Comparison of ENCODE assay signal across 1 cellular context in the genomic region with DNA sequence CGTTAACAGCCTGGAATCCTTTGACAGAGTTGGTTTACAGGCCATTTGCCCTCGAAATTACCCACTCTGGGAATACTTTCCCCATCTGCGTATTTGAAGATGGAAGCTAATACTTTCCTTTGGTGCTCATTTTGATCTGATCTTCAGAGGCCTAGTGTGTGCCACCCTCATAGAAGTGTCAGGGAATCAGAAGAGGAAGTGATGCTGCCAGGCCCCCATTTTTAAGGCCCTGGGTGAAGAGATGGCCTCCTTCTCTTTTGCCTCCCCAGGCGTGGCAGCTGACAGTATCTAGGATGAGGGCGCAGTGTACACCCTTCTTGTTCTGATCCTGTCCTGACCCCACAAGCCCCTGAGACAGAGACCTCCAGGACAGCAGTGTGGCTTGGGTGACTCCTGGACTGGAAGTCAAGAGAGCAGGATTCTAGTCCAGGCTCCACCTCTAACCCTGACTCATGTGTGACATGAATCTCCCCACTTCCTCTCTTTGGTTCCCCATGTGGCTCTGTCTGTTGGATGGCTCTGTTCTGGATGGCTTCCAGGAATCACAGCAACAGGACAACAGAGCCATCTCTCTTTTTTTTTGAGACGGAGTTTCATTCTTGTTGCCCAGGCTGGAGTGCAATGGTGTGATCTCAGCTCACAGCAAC.
TF ChIP-seq lines count a peak whose summit lies in the region.

No MANE protein-coding gene starts in this region.

TF ChIP-seq in GM23338, 12 proteins besides CTCF, POLR2A, EP300 and RAD21 (continued from another document):
- TF ChIP-seq ZNF462 (CRISPR knock-in tag; IDR thresholded peaks at IDR 0.05): no peak
- TF ChIP-seq CREB1 (CRISPR knock-in tag; IDR thresholded peaks at IDR 0.05; ENCODE audit: low read depth): no peak
- no peak for TF ChIP-seq NANOG (IDR thresholded peaks at IDR 0.05; ENCODE audit: borderline replicate concordance)
- TF ChIP-seq EZH2phosphoT487 (IDR thresholded peaks at IDR 0.05; ENCODE audit: unreplicated experiment): no peak
- TF ChIP-seq POLR2AphosphoS5 (IDR thresholded peaks at IDR 0.05; ENCODE audit: low read depth): no peak
- TF ChIP-seq, protein P1, sequence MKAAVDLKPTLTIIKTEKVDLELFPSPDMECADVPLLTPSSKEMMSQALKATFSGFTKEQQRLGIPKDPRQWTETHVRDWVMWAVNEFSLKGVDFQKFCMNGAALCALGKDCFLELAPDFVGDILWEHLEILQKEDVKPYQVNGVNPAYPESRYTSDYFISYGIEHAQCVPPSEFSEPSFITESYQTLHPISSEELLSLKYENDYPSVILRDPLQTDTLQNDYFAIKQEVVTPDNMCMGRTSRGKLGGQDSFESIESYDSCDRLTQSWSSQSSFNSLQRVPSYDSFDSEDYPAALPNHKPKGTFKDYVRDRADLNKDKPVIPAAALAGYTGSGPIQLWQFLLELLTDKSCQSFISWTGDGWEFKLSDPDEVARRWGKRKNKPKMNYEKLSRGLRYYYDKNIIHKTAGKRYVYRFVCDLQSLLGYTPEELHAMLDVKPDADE (IDR thresholded peaks at IDR 0.05): no peak
- TF ChIP-seq EZH2 (IDR thresholded peaks at IDR 0.05; ENCODE audit: low read depth, unreplicated experiment): no peak
TF ChIP-seq in GM23338: peak in this region for 0.
